ENCODE assay signal across 1 cellular context in the genomic region with DNA sequence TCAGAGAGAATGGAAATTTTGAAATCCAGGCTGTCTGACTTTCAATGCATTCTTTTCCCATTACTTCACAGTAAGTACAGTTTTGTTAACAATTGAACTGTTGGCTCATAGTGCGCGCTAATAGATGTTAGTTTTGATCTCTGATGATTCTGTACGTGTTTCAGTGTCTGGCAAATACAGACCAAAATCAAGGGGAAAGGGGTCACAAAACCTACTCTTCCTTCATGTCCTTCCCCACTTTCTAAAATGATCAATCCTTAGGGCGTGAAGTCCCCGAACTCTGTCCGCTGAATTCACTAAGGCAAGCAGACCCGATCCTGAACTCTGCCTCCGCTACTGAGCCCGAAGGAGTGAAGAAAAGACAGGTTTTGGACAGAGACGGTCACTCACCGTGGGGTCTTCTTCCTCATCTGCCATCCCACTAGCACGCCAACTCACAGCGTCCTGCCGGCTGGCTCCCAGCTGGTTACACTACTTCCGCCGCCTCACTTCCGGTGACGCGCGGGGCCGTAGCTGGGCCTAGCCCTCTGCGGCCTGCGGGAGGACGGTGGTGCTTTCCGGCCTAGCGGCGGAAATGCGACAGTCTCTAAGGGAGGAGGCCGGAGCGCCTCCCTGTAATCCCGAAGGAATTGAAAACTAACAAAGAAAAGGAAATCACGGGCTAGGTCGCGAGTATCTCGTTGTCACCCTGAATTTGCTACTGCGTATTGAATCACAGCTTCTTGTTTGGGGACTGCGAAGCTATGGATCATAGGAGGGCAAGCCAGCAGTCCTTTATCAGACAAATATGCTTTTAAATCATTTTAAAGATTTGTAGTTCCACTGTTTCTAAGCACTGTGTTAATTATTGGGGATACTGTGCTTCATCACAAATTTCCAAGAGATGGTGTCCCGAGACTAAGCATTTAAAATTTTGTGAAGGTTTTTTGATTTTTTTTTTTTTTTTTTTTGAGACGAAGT.
TF ChIP-seq lines count a peak whose summit lies in the region.

TAF13 (minus strand) TSS at position 473 of the 960 bp plus-strand sequence; CDS start at position 417, 56 bp downstream.

TF ChIP-seq in K562, 482 proteins besides CTCF, POLR2A, EP300 and RAD21 (continued from another document and continues in another):
- TF ChIP-seq, protein P1, sequence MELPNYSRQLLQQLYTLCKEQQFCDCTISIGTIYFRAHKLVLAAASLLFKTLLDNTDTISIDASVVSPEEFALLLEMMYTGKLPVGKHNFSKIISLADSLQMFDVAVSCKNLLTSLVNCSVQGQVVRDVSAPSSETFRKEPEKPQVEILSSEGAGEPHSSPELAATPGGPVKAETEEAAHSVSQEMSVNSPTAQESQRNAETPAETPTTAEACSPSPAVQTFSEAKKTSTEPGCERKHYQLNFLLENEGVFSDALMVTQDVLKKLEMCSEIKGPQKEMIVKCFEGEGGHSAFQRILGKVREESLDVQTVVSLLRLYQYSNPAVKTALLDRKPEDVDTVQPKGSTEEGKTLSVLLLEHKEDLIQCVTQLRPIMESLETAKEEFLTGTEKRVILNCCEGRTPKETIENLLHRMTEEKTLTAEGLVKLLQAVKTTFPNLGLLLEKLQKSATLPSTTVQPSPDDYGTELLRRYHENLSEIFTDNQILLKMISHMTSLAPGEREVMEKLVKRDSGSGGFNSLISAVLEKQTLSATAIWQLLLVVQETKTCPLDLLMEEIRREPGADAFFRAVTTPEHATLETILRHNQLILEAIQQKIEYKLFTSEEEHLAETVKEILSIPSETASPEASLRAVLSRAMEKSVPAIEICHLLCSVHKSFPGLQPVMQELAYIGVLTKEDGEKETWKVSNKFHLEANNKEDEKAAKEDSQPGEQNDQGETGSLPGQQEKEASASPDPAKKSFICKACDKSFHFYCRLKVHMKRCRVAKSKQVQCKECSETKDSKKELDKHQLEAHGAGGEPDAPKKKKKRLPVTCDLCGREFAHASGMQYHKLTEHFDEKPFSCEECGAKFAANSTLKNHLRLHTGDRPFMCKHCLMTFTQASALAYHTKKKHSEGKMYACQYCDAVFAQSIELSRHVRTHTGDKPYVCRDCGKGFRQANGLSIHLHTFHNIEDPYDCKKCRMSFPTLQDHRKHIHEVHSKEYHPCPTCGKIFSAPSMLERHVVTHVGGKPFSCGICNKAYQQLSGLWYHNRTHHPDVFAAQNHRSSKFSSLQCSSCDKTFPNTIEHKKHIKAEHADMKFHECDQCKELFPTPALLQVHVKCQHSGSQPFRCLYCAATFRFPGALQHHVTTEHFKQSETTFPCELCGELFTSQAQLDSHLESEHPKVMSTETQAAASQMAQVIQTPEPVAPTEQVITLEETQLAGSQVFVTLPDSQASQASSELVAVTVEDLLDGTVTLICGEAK (IDR thresholded peaks at IDR 0.05): peak; percentile 98
- TF ChIP-seq, protein P1 (CRISPR knock-in tag; IDR thresholded peaks at IDR 0.05): no peak
- TF ChIP-seq ZC3H11A (IDR thresholded peaks at IDR 0.05; ENCODE audit: low read depth, low read length): peak; percentile 56; the same call in 1 of the 2 replicates
- TF ChIP-seq ZNF239 (CRISPR knock-in tag; IDR thresholded peaks at IDR 0.05): 0 out of 2 replicates have a peak, but pooled peaks have one; percentile 7
- no peak for TF ChIP-seq HDAC6 (IDR thresholded peaks at IDR 0.05; ENCODE audit: low read depth, low read length)
- TF ChIP-seq KLF6 (CRISPR knock-in tag; IDR thresholded peaks at IDR 0.05; ENCODE audit: borderline replicate concordance): peak; percentile 52; the same call in 1 of the 2 replicates
- no peak for TF ChIP-seq DNMT1 (IDR thresholded peaks at IDR 0.05)
- no peak for TF ChIP-seq GTF2B (IDR thresholded peaks at IDR 0.05; ENCODE audit: extremely low read depth, insufficient read length)
- TF ChIP-seq ZC3H8 (IDR thresholded peaks at IDR 0.05): peak; percentile 30; the same call in 1 of the 2 replicates
- peak in 1 of 2 experiments; percentile 42; a peak in 2 of 4 replicates for TF ChIP-seq TEAD1 (CRISPR knock-in tag; IDR thresholded peaks at IDR 0.05)
- TF ChIP-seq ZNF174 (CRISPR knock-in tag; IDR thresholded peaks at IDR 0.05): no peak
- TF ChIP-seq, protein P2, sequence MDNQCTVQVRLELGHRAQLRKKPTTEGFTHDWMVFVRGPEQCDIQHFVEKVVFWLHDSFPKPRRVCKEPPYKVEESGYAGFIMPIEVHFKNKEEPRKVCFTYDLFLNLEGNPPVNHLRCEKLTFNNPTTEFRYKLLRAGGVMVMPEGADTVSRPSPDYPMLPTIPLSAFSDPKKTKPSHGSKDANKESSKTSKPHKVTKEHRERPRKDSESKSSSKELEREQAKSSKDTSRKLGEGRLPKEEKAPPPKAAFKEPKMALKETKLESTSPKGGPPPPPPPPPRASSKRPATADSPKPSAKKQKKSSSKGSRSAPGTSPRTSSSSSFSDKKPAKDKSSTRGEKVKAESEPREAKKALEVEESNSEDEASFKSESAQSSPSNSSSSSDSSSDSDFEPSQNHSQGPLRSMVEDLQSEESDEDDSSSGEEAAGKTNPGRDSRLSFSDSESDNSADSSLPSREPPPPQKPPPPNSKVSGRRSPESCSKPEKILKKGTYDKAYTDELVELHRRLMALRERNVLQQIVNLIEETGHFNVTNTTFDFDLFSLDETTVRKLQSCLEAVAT (IDR thresholded peaks at IDR 0.05): no peak
- TF ChIP-seq CBX3 (IDR thresholded peaks at IDR 0.05; ENCODE audit: borderline replicate concordance in 1 of 2, low read length in 2 of 2): no peak
- peak in 1 of 2 experiments; percentile 55; a peak in 3 of 4 replicates for TF ChIP-seq RCOR1 (IDR thresholded peaks at IDR 0.05; ENCODE audit: borderline replicate concordance in 1 of 2, low read depth in 2 of 2, low read length in 2 of 2)
- TF ChIP-seq TAF7 (tag; IDR thresholded peaks at IDR 0.05): peak; percentile 39; the same call in 1 of the 2 replicates
- TF ChIP-seq ZBED1 (IDR thresholded peaks at IDR 0.05): peak; percentile 86; the same call in 1 of the 2 replicates
- no peak for TF ChIP-seq MBD1 (CRISPR knock-in tag; IDR thresholded peaks at IDR 0.05)
- TF ChIP-seq MCM7 (IDR thresholded peaks at IDR 0.05): no peak
- peak; percentile 85 for TF ChIP-seq ELF1 (tag; IDR thresholded peaks at IDR 0.05)
- TF ChIP-seq, protein P3, sequence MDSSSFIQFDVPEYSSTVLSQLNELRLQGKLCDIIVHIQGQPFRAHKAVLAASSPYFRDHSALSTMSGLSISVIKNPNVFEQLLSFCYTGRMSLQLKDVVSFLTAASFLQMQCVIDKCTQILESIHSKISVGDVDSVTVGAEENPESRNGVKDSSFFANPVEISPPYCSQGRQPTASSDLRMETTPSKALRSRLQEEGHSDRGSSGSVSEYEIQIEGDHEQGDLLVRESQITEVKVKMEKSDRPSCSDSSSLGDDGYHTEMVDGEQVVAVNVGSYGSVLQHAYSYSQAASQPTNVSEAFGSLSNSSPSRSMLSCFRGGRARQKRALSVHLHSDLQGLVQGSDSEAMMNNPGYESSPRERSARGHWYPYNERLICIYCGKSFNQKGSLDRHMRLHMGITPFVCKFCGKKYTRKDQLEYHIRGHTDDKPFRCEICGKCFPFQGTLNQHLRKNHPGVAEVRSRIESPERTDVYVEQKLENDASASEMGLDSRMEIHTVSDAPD (CRISPR knock-in tag; IDR thresholded peaks at IDR 0.05): no peak
- no peak for TF ChIP-seq ZFPM2 (CRISPR knock-in tag; IDR thresholded peaks at IDR 0.05)
- TF ChIP-seq, protein P4, sequence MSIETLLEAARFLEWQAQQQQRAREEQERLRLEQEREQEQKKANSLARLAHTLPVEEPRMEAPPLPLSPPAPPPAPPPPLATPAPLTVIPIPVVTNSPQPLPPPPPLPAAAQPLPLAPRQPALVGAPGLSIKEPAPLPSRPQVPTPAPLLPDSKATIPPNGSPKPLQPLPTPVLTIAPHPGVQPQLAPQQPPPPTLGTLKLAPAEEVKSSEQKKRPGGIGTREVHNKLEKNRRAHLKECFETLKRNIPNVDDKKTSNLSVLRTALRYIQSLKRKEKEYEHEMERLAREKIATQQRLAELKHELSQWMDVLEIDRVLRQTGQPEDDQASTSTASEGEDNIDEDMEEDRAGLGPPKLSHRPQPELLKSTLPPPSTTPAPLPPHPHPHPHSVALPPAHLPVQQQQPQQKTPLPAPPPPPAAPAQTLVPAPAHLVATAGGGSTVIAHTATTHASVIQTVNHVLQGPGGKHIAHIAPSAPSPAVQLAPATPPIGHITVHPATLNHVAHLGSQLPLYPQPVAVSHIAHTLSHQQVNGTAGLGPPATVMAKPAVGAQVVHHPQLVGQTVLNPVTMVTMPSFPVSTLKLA (conservative IDR thresholded peaks at IDR 0.05): peak; percentile 86 to 97
- no peak for TF ChIP-seq ZNF507 (tag; conservative IDR thresholded peaks at IDR 0.05)
- no peak for TF ChIP-seq GABPB2 (CRISPR knock-in tag; conservative IDR thresholded peaks at IDR 0.05)
- TF ChIP-seq MTF1 (CRISPR knock-in tag; IDR thresholded peaks at IDR 0.05; ENCODE audit: borderline replicate concordance): no peak
- no peak for TF ChIP-seq NUFIP1 (IDR thresholded peaks at IDR 0.05; ENCODE audit: partially characterized antibody)
- TF ChIP-seq CXXC5 (CRISPR knock-in tag; IDR thresholded peaks at IDR 0.05): peak; percentile 90
- TF ChIP-seq ZNF232 (CRISPR knock-in tag; IDR thresholded peaks at IDR 0.05): no peak
- TF ChIP-seq, protein P5, sequence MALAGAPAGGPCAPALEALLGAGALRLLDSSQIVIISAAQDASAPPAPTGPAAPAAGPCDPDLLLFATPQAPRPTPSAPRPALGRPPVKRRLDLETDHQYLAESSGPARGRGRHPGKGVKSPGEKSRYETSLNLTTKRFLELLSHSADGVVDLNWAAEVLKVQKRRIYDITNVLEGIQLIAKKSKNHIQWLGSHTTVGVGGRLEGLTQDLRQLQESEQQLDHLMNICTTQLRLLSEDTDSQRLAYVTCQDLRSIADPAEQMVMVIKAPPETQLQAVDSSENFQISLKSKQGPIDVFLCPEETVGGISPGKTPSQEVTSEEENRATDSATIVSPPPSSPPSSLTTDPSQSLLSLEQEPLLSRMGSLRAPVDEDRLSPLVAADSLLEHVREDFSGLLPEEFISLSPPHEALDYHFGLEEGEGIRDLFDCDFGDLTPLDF (CRISPR knock-in tag; IDR thresholded peaks at IDR 0.05): no peak
- TF ChIP-seq IRF9 (tag; IDR thresholded peaks at IDR 0.05): no peak
- TF ChIP-seq NEUROD1 (IDR thresholded peaks at IDR 0.05; ENCODE audit: borderline replicate concordance, low read depth, low read length, partially characterized antibody): no peak
- peak; percentile 93 for TF ChIP-seq POLR2G (IDR thresholded peaks at IDR 0.05; ENCODE audit: low read depth, low read length)
- no peak for TF ChIP-seq ZNF707 (CRISPR knock-in tag; conservative IDR thresholded peaks at IDR 0.05)
- TF ChIP-seq HCFC1 (IDR thresholded peaks at IDR 0.05; ENCODE audit: low read depth, low read length): peak; percentile 73
- no peak for TF ChIP-seq HDAC8 (tag; IDR thresholded peaks at IDR 0.05)
- no peak for TF ChIP-seq TCF7L2 (IDR thresholded peaks at IDR 0.05; ENCODE audit: low read depth, low read length)
- TF ChIP-seq RBBP5 (IDR thresholded peaks at IDR 0.05; ENCODE audit: borderline replicate concordance, insufficient read depth, low read length, poor library complexity, severe bottlenecking): peak; percentile 97
- TF ChIP-seq ZKSCAN1 (IDR thresholded peaks at IDR 0.05; ENCODE audit: low read depth, low read length): no peak; the same call in 1 of the 2 replicates
- TF ChIP-seq TRIM28 (IDR thresholded peaks at IDR 0.05): no peak
- TF ChIP-seq HDAC1 (IDR thresholded peaks at IDR 0.05): peak; percentile 91 to 100
